1 cellular context compared by ENCODE assay signal in the genomic region with DNA sequence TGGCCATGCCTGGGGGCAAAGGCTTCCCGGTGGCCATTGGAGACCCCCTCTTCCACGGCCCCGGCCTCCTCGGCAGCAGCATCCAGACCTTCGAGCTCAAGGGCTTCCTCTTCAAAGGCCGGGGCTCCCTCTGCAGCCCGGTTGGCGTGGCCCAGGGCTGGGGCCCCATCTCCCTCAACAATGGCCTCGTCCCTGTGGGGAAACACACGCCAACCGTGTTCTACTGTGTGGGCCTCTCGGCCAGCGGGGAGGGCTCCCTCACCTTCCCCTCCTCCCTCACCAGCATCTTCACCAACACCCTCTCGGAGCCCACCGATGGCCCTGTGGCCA.
TF ChIP-seq lines count a peak whose summit lies in the region.

No MANE protein-coding gene starts in this region.

TF ChIP-seq in GM12878, 131 proteins besides CTCF, POLR2A, EP300 and RAD21:
- TF ChIP-seq ATF7 (IDR thresholded peaks at IDR 0.05; ENCODE audit: low read depth) (no peak), ZNF207 (IDR thresholded peaks at IDR 0.05; ENCODE audit: borderline replicate concordance) (no peak), HCFC1 (IDR thresholded peaks at IDR 0.05; ENCODE audit: low read length) (no peak), ZBTB33 (IDR thresholded peaks at IDR 0.05) (no peak), IRF3 (IDR thresholded peaks at IDR 0.05) (no peak), ZSCAN29 (IDR thresholded peaks at IDR 0.05) (no peak), FOXM1 (IDR thresholded peaks at IDR 0.05; ENCODE audit: low read depth, low read length) (no peak), RBBP5 (conservative IDR thresholded peaks at IDR 0.05) (no peak), JUND (IDR thresholded peaks at IDR 0.05; ENCODE audit: low read depth, low read length) (no peak), POLR2AphosphoS2 (IDR thresholded peaks at IDR 0.05; ENCODE audit: low read depth, low read length) (no peak), BCL3 (IDR thresholded peaks at IDR 0.05; ENCODE audit: borderline replicate concordance, insufficient read depth, low read depth, low read length, poor library complexity, severe bottlenecking) (no peak)
TF ChIP-seq in GM12878: peak in this region for 0.
